ENCODE assay signal across 8 cellular contexts in genomic region chr5:157271740-157272271, GRCh38. TPM values are rescaled to one million over a fixed set of nuclear protein-coding genes. Genes with fewer than 3 reads are reported as not detected.
DNase-seq lines count a peak whose midpoint lies in the region; ATAC-seq and TF ChIP-seq lines count a peak whose summit lies in the region.

No MANE protein-coding gene starts in this region.

- H3K36me3 ChIP-seq in Loucy (ENCODE audit: insufficient read depth, low read length) = 0 out of 2 replicates have a peak, but pooled peaks cover 4% of the 10 kb centered on the region
- H3K36me3 ChIP-seq in mucosa of rectum (ENCODE audit: control insufficient read depth in 2 of 2, insufficient read depth in 2 of 2, low read length in 2 of 2) = no peaks in the 10 kb centered on the region
- H3K36me3 ChIP-seq in smooth muscle cell (ENCODE audit: low read depth) = no peaks in the 10 kb centered on the region

- peaks cover 54% of the 10 kb centered on the region for H3K4me1 ChIP-seq in Loucy (ENCODE audit: insufficient read depth, low read length, poor library complexity, severe bottlenecking)
- H3K4me1 ChIP-seq in mucosa of rectum (ENCODE audit: control insufficient read depth in 2 of 2, insufficient read depth in 2 of 2, low read length in 2 of 2) = peaks cover 0 to 12% of the 10 kb centered on the region in 2 donors
- peaks cover 13% of the 10 kb centered on the region for H3K4me1 ChIP-seq in smooth muscle cell (ENCODE audit: low read depth)

- no peaks in the 10 kb centered on the region for H3K9me3 ChIP-seq in Loucy (ENCODE audit: insufficient read depth, low read depth, low read length)
- no peaks in the 10 kb centered on the region for H3K9me3 ChIP-seq in mucosa of rectum (ENCODE audit: control insufficient read depth in 2 of 2, low read length in 2 of 2)
- no peaks in the 10 kb centered on the region for H3K9me3 ChIP-seq in smooth muscle cell (replicated peaks; ENCODE audit: low read depth)

- no peaks in the 10 kb centered on the region for H3K9me2 ChIP-seq in Loucy (replicated peaks; ENCODE audit: low read depth, low read length)

- H3K4me3 ChIP-seq in GM08714 (ENCODE audit: low read length) = peak overlapping the region; percentile 30; the same call in 1 of the 2 replicates
- peak overlapping the region; percentile 95 for H3K4me3 ChIP-seq in Loucy (ENCODE audit: low read length, poor library complexity, severe bottlenecking)
- peak overlapping the region in 1 of 2 donors; percentile 18 for H3K4me3 ChIP-seq in mucosa of rectum (ENCODE audit: low read length in 2 of 2)
- no peak overlapping the region for H3K4me3 ChIP-seq in smooth muscle cell

- H3K4me2 ChIP-seq in Loucy (ENCODE audit: low read depth, low read length, poor library complexity, severe bottlenecking) (peak overlapping the region; percentile 98), smooth muscle cell (no peak overlapping the region)

- H3K79me2 ChIP-seq in Loucy (ENCODE audit: insufficient read depth, low read length) = peaks cover 93% of the 10 kb centered on the region
- no peaks in the 10 kb centered on the region for H3K79me2 ChIP-seq in smooth muscle cell (ENCODE audit: low read depth)

- peak; percentile 82 for ATAC-seq in GM21528 (IDR thresholded peaks at IDR 0.05; ENCODE audit: low FRiP score, unreplicated experiment)

- H3K9ac ChIP-seq in Loucy (ENCODE audit: low read depth, low read length, poor library complexity, severe bottlenecking) = peak overlapping the region; percentile 99
- no peak overlapping the region for H3K9ac ChIP-seq in mucosa of rectum (ENCODE audit: low read depth in 1 of 2, low read length in 2 of 2)
- H3K9ac ChIP-seq in smooth muscle cell (ENCODE audit: low read depth) = no peak overlapping the region

- DNase-seq in activated T-cell treated with anti-CD3 and anti-CD28 coated beads for 1 hour (ENCODE audit: low read depth) = peak; percentile 67
- DNase-seq in smooth muscle cell (lab: John Stamatoyannopoulos, UW; ENCODE audit: unreplicated experiment) = no peak
- DNase-seq in NCI-H748 treated with DMSO at 0.1 percent for 48 hours (lab: John Stamatoyannopoulos, UW) = no peak
- no peak for DNase-seq in Kasumi-1 (lab: John Stamatoyannopoulos, UW)

- H4K20me1 ChIP-seq in Loucy (ENCODE audit: insufficient read depth, low read length, poor library complexity, severe bottlenecking) (peaks cover 23% of the 10 kb centered on the region), smooth muscle cell (ENCODE audit: low read depth) (no peaks in the 10 kb centered on the region)

- 96% methylated on average over 12 of the region's 12 CpGs for WGBS in smooth muscle cell (ENCODE audit: low lambda C conversion rate)

- TF ChIP-seq CTCF in Loucy (conservative IDR thresholded peaks at IDR 0.05; ENCODE audit: low read length) = no peak
- TF ChIP-seq CTCF in smooth muscle cell (IDR thresholded peaks at IDR 0.05; ENCODE audit: borderline replicate concordance, insufficient read depth, poor library complexity, severe bottlenecking) = no peak

- peak overlapping the region; percentile 69 to 84 for H3K27ac ChIP-seq in mucosa of rectum (ENCODE audit: low read depth in 2 of 2, low read length in 2 of 2)
- H3K27ac ChIP-seq in smooth muscle cell (ENCODE audit: low read depth) = no peak overlapping the region

- H3F3A ChIP-seq in Loucy (ENCODE audit: low read depth) (peaks cover 12% of the 10 kb centered on the region), smooth muscle cell (ENCODE audit: low read depth) (no peaks in the 10 kb centered on the region)

- H2AFZ ChIP-seq in Loucy (ENCODE audit: low read length) (no peak overlapping the region), smooth muscle cell (ENCODE audit: low read depth) (no peak overlapping the region)

- H3K27me3 ChIP-seq in Loucy (ENCODE audit: insufficient read depth, low read length, poor library complexity, severe bottlenecking) (no peaks in the 10 kb centered on the region), mucosa of rectum (ENCODE audit: control insufficient read depth in 2 of 2, insufficient read depth in 2 of 2, low read length in 2 of 2) (peaks cover 0 to 2% of the 10 kb centered on the region in 2 donors), smooth muscle cell (ENCODE audit: low read depth) (peaks cover 4% of the 10 kb centered on the region)

RNA-seq across cellular contexts. Expression of gene CYFIP2, which starts 5.9 kb away (rescaled TPM):
- total RNA-seq in smooth muscle cell = 9.7 and 17.8 TPM in 2 replicates
- 11.4 and 28.6 TPM in 2 replicates for polyA plus RNA-seq in smooth muscle cell
